ENCODE assay signal across 22 cellular contexts in genomic region chr1:243738020-243738419, GRCh38.
DNase-seq lines count a peak whose midpoint lies in the region; ATAC-seq and FAIRE-seq lines count a peak whose summit lies in the region.
"Had no signal": no experiment of that assay in that cellular context is flagged by ENCODE, and none has a peak within 500 bp of the region (broad histone marks: within the 10 kb centered on the region; RNA-seq: fewer than 3 reads in every experiment).

No MANE protein-coding gene starts in this region.

- no peak for FAIRE-seq in urothelium cell line (lab: Jason Lieb, UNC)
- FAIRE-seq: astrocyte had no signal

- no peaks in the 10 kb centered on the region for H3K27me3 ChIP-seq in HUES64 (ENCODE audit: insufficient read depth, low read length)

- intact Hi-C loops in posterior cingulate gyrus (cut with DNase I): no loop called here

- DNase-seq in cerebellar cortex (ENCODE audit: low spot score) (peak; percentile 49), inferior parietal cortex (ENCODE audit: extremely low spot score) (peak; percentile 70), posterior cingulate gyrus (peak in 7 of 10 donors; percentile 30 to 86 (median 43)), NCI-H345 treated with DMSO at 0.1 percent for 48 hours (lab: John Stamatoyannopoulos, UW; ENCODE audit: unreplicated experiment) (no peak), urothelium cell line (ENCODE audit: low spot score) (no peak)
- DNase-seq: activated CD4-positive, alpha-beta memory T cell treated with anti-CD3 and anti-CD28 coated beads for 36 hours; GOT3; kidney glomerular epithelial cell; NCI-H1417; NCI-H2107; NCI-H446; OCI-M1; stimulated activated CD4-positive, alpha-beta T cell treated with anti-CD3 and anti-CD28 coated beads, Interleukin-15, amount 100 ng/mL, for 24 hours; stimulated activated naive CD4-positive, alpha-beta T cell treated with Interleukin-2 at 50 U/mL for 16 hours had no signal

- H3K4me1 ChIP-seq in HUES64 (ENCODE audit: insufficient read depth, low read length): peaks cover 65% of the 10 kb centered on the region

- H3K27ac ChIP-seq in HUES64 (ENCODE audit: low read depth, low read length): peak overlapping the region; percentile 82
- H3K27ac ChIP-seq: SK-N-MC, thoracic aorta had no signal

- WGBS in HUES64: 36% methylated on average over 1 of the region's 1 CpG

- no peak overlapping the region for H3K4me3 ChIP-seq in HUES64 (ENCODE audit: low read length)
- H3K4me3 ChIP-seq: lung, SK-N-MC, thoracic aorta had no signal

- no peak for ATAC-seq in GM19035 (IDR thresholded peaks at IDR 0.05; ENCODE audit: unreplicated experiment)
- no peak for ATAC-seq in GM21717 (IDR thresholded peaks at IDR 0.05; ENCODE audit: unreplicated experiment)
- ATAC-seq: activated CD4-positive, CD25-positive, alpha-beta regulatory T cell treated with anti-CD3 and anti-CD28 coated beads, Interleukin-2, amount 50 U/mL, for 24 hours had no signal

- H3K36me3 ChIP-seq in HUES64 (ENCODE audit: insufficient read depth, low read length): no peaks in the 10 kb centered on the region; the same call in 1 of the 2 replicates
- H3K36me3 ChIP-seq: thoracic aorta had no signal

- 0 out of 2 replicates have a peak overlapping the region, but pooled peaks have one; percentile 10 for H3K9ac ChIP-seq in HUES64 (ENCODE audit: low read depth, low read length)

- H3K9me3 ChIP-seq in HUES64 (ENCODE audit: insufficient read depth, low read depth, low read length): no peaks in the 10 kb centered on the region
- H3K9me3 ChIP-seq: thoracic aorta had no signal

Comparison
In these comparisons a context has a peak if more than half of its experiments do, and no peak if none do; other contexts are left out.
1. DNase-seq: peak in cerebellar cortex (single experiment), inferior parietal cortex (single experiment) and posterior cingulate gyrus (7 of 10); none in NCI-H345 treated with DMSO at 0.1 percent for 48 hours (single experiment) and urothelium cell line (single experiment).